ENCODE assay signal across 9 cellular contexts in the genomic region with DNA sequence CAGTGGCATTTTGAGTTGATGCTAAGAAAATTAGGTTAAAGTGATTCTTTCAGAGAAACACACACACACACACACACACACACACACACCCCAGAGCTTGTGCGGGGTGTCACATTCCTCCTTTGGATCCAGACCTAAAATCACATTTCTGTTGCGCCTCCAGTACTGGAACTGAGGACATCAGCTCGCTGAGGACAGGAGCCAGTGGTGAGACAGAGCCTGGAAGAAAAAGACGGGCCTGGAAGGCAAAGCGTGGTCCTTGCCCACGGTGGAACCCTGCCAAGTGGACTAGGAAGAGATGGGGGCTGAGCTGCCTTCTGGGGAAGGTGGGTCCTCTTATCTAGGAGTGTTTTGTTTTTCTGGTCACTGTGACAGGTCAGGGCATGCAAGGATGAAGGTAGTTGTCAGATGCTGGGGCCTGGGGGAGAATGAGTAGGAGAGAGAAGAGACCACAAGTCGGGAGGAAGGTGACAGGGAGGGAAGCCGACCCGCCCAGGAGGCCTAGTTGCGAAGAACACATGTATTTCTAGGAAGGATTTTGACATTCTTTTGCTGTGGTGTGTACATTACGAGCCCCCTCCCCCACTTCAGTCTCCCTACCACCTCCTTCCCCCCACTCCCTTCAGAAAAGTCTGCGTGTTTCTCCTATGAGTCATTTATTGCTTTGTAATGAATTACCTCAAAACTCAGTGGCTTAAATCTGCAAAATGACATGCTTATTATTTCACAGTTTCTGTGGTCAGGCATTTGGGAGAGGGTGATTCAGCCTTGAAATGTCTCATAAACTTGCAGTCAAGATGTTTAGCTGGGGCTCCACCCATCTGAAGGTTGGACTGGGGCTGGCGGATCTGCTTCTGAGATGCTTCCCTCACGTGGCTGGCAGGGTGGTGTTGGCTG. TPM values are rescaled to one million over a fixed set of nuclear protein-coding genes. Genes with fewer than 3 reads are reported as not detected.
DNase-seq lines count a peak whose midpoint lies in the region; ATAC-seq and TF ChIP-seq lines count a peak whose summit lies in the region.
"Had no signal": no experiment of that assay in that cellular context is flagged by ENCODE, and none has a peak within 500 bp of the region (broad histone marks: within the 10 kb centered on the region; RNA-seq: fewer than 3 reads in every experiment).

No MANE protein-coding gene starts in this region.

- peaks cover 40% of the 10 kb centered on the region for H3K4me1 ChIP-seq in PC-9 (replicated peaks; ENCODE audit: insufficient read depth)
- peaks cover 26% of the 10 kb centered on the region for H3K4me1 ChIP-seq in mammary epithelial cell (ENCODE audit: insufficient read depth, low read length)
- H3K4me1 ChIP-seq in gastroesophageal sphincter: peaks cover 0 to 13% (median 0%) of the 10 kb centered on the region in 3 donors

- H3K36me3 ChIP-seq in PC-9 (ENCODE audit: low read depth) (no peaks in the 10 kb centered on the region), mammary epithelial cell (ENCODE audit: insufficient read depth, low read length) (no peaks in the 10 kb centered on the region), gastroesophageal sphincter (no peaks in the 10 kb centered on the region)

- H4K20me1 ChIP-seq in PC-9 (ENCODE audit: insufficient read depth): no peaks in the 10 kb centered on the region
- no peaks in the 10 kb centered on the region for H4K20me1 ChIP-seq in mammary epithelial cell (ENCODE audit: insufficient read depth, low read length)

- no peak for TF ChIP-seq POLR2A in gastroesophageal sphincter (IDR thresholded peaks at IDR 0.05)

- H3K9ac ChIP-seq in mammary epithelial cell (ENCODE audit: insufficient read depth, low read length): peak overlapping the region; percentile 20

- H3K79me2 ChIP-seq in PC-9 (ENCODE audit: low read depth) (no peaks in the 10 kb centered on the region), mammary epithelial cell (ENCODE audit: insufficient read depth, low read length) (no peaks in the 10 kb centered on the region)

- no peaks in the 10 kb centered on the region for H3K9me2 ChIP-seq in PC-9 (ENCODE audit: insufficient read depth)

- POLR2A ChIA-PET in PC-9 (lab: Charles Lee; ENCODE audit: unreplicated experiment): interaction anchor here (0.6 to 0.7 kb wide), 2 partner anchors 45 to 81 kb away, joined by 4 read pairs; no protein-coding TSS in a partner anchor

- no peak overlapping the region for H2AFZ ChIP-seq in PC-9
- H2AFZ ChIP-seq in mammary epithelial cell (ENCODE audit: low read depth, low read length): peak overlapping the region; percentile 33

- peaks cover 42% of the 10 kb centered on the region for H3F3A ChIP-seq in PC-9 (ENCODE audit: insufficient read depth, low read depth)

- H3K27ac ChIP-seq in PC-9 (peak overlapping the region; percentile 91), mammary epithelial cell (ENCODE audit: insufficient read depth, low read depth, low read length) (peak overlapping the region; percentile 82), gastroesophageal sphincter (no peak overlapping the region)

- in situ Hi-C loops in mammary epithelial cell (cut with MboI; ENCODE audit: low sequenced_read_pairs in 2 of 2): loop anchor here in 1 of 2 donors (5.0 kb wide), 1 partner anchor 105 kb away; no protein-coding TSS in a partner anchor

- dilution Hi-C loops in mammary epithelial cell (cut with HindIII; ENCODE audit: low sequenced_read_pairs): loop anchor here (10.0 kb wide), 1 partner anchor 377 kb away; the partner anchor contains the start of gene KCTD17

- DNase-seq in H4 (ENCODE audit: low spot score) (peak; percentile 92), PC-9 (peak; percentile 91 to 100), mammary epithelial cell (peak; percentile 99), Ammon's horn (ENCODE audit: low spot score) (no peak), NCI-H524 treated with DMSO at 0.1 percent for 48 hours (lab: John Stamatoyannopoulos, UW) (no peak), DMS153 (lab: John Stamatoyannopoulos, UW) (no peak)
- DNase-seq in stimulated activated CD4-positive, alpha-beta T cell treated with anti-CD3 and anti-CD28 coated beads, Interleukin-1b, Interleukin-23, amount 100 ng/mL, for 48 hours: peak; percentile 59

- H3K9me3 ChIP-seq in PC-9 (ENCODE audit: insufficient read depth, low read depth) (peaks cover 20% of the 10 kb centered on the region), mammary epithelial cell (replicated peaks; ENCODE audit: insufficient read depth, low read length) (peaks cover 18% of the 10 kb centered on the region), gastroesophageal sphincter (peaks cover 0 to 10% (median 0%) of the 10 kb centered on the region in 3 donors)

- ATAC-seq in gastroesophageal sphincter: no peak

- no peaks in the 10 kb centered on the region for H3K27me3 ChIP-seq in PC-9 (ENCODE audit: insufficient read depth, low read depth)
- no peaks in the 10 kb centered on the region for H3K27me3 ChIP-seq in mammary epithelial cell (ENCODE audit: insufficient read depth, low read length)
- peaks cover 94% of the 10 kb centered on the region for H3K27me3 ChIP-seq in gastroesophageal sphincter

- BruUV-seq in PC-9 (replicated peaks; lab: Mats Ljungman, UMichigan): TSS peak; percentile 23
- no TSS peak for BruUV-seq in mammary epithelial cell (replicated peaks; lab: Mats Ljungman, UMichigan)

- no peak overlapping the region for H3K4me3 ChIP-seq in PC-9
- H3K4me3 ChIP-seq in mammary epithelial cell (replicated peaks in 1 of 3; ENCODE audit: insufficient read depth in 1 of 3, low read depth in 2 of 3, low read length in 3 of 3): no peak overlapping the region
- no peak overlapping the region for H3K4me3 ChIP-seq in gastroesophageal sphincter
- H3K4me3 ChIP-seq: lung had no signal

- CTCF ChIA-PET in PC-9 (lab: Charles Lee) (interaction anchor here (0.6 to 0.7 kb wide), 3 partner anchors 20 to 269 kb away, joined by 3 to 7 read pairs (median 3); no protein-coding TSS in a partner anchor), mammary epithelial cell (lab: Charles Lee; ENCODE audit: low non-redundant PET) (no interaction called here)

- no peak for TF ChIP-seq EP300 in gastroesophageal sphincter (IDR thresholded peaks at IDR 0.05)

- intact Hi-C loops in PC-9 (cut with micrococcal nuclease; ENCODE audit: unreplicated experiment) (loop anchor here (1.0 to 2.0 kb wide), 3 partner anchors 23 to 115 kb away; no protein-coding TSS in a partner anchor), mammary epithelial cell (cut with micrococcal nuclease) (loop anchor here (1.0 kb wide), 3 partner anchors 25 to 104 kb away; no protein-coding TSS in a partner anchor)

- peak overlapping the region; percentile 61 for H3K4me2 ChIP-seq in PC-9
- peak overlapping the region; percentile 43 for H3K4me2 ChIP-seq in mammary epithelial cell (ENCODE audit: insufficient read depth, low read depth, low read length)

- TF ChIP-seq CTCF in PC-9 (conservative IDR thresholded peaks at IDR 0.05): no peak
- no peak for TF ChIP-seq CTCF in mammary epithelial cell (conservative IDR thresholded peaks at IDR 0.05 in 1 of 2, IDR thresholded peaks at IDR 0.05 in 1 of 2; ENCODE audit: extremely low read depth in 1 of 2, insufficient read depth in 1 of 2, low read depth in 1 of 2, low read length in 2 of 2)
- TF ChIP-seq CTCF in gastroesophageal sphincter (IDR thresholded peaks at IDR 0.05): no peak

- 0% methylated on average over 13 of the region's 14 CpGs for WGBS in mammary epithelial cell (ENCODE audit: low coverage, missing lambda C conversion rate)
- 59 to 72% methylated on average over 4 to 12 of the region's 14 CpGs for WGBS in gastroesophageal sphincter (ENCODE audit: low coverage in 1 of 2), 2 donors

RNA-seq across cellular contexts. Expression of gene ELFN2, which starts 4.8 kb away (rescaled TPM):
- total RNA-seq in H4 (2014; rRNA removed; shearing (Covaris generic)): 0.29 and 0.41 TPM in 2 replicates
- total RNA-seq in PC-9 (2021) (30.8 and 36.6 TPM in 2 replicates), mammary epithelial cell (1 to 10 TPM in 1 of 2 donors, under 1 TPM in 1; under 0.01 to 6.1 TPM), gastroesophageal sphincter (under 1 TPM in 3 of 4 donors, not detected in 1; under 0.01 to 0.19 (median 0.16) TPM)
- 3.2 TPM for polyA plus RNA-seq in mammary epithelial cell
- polyA minus RNA-seq in mammary epithelial cell: 7.5 TPM

RNA-seq across cellular contexts. Expression of gene MFNG, which starts 54.1 kb away (rescaled TPM):
- total RNA-seq in H4 (2014; rRNA removed; shearing (Covaris generic)): 0.08 TPM in 1 of 2 replicates, not detected in the other
- total RNA-seq in PC-9 (2021): 26.0 and 28.1 TPM in 2 replicates
- 10 to 100 TPM in 1 of 2 donors, 1 to 10 TPM in 1; 3.5 to 48.9 TPM for total RNA-seq in mammary epithelial cell
- polyA plus RNA-seq in mammary epithelial cell: 6.0 TPM
- not detected for polyA minus RNA-seq in mammary epithelial cell
- total RNA-seq in gastroesophageal sphincter: 10 to 100 TPM in 3 of 4 donors, 1 to 10 TPM in 1; 6.4 to 14.6 (median 12.1) TPM

Comparison
In these comparisons a context has a peak if more than half of its experiments do, and no peak if none do; other contexts are left out.
1. DNase-seq: peak in H4 (single experiment), PC-9 (2 of 2), mammary epithelial cell (single experiment) and stimulated activated CD4-positive, alpha-beta T cell treated with anti-CD3 and anti-CD28 coated beads, Interleukin-1b, Interleukin-23, amount 100 ng/mL, for 48 hours (single experiment); none in Ammon's horn (single experiment), NCI-H524 treated with DMSO at 0.1 percent for 48 hours (single experiment) and DMS153 (single experiment).
2. H3K27ac ChIP-seq: peak in PC-9 (single experiment) and mammary epithelial cell (single experiment); none in gastroesophageal sphincter (0 of 4).